ENCODE assay signal across 8 cellular contexts in genomic region chr1:100894622-100895539, GRCh38. TPM values are rescaled to one million over a fixed set of nuclear protein-coding genes. Genes with fewer than 3 reads are reported as not detected.
DNase-seq lines count a peak whose midpoint lies in the region; ATAC-seq and TF ChIP-seq lines count a peak whose summit lies in the region.

TSS of gene EXTL2 (minus strand) at chr1:100894842. CDS start at chr1:100888757, 6,085 bp downstream.

- peaks cover 76% of the 10 kb centered on the region for H3K79me2 ChIP-seq in osteoblast (ENCODE audit: insufficient read depth, low read length)

- H3K27ac ChIP-seq in osteoblast (ENCODE audit: low read depth, low read length) (peak within 1 kb of the TSS; percentile 89), thyroid gland (peak within 1 kb of the TSS; percentile 88 to 99 (median 93))

- peaks cover 38% of the 10 kb centered on the region for H3K36me3 Mint-ChIP-seq in HFFc6 (ENCODE audit: low read depth)
- peaks cover 26% of the 10 kb centered on the region for H3K36me3 Mint-ChIP-seq in activated naive CD8-positive, alpha-beta T cell treated with anti-CD3 and anti-CD28 coated beads, Interleukin-2, amount 10 ng/mL, durations not matched to agents 7 days and 5 days

- H3K4me1 ChIP-seq in osteoblast (ENCODE audit: insufficient read depth, low read length) (peaks cover 22% of the 10 kb centered on the region), thyroid gland (peaks cover 15 to 16% of the 10 kb centered on the region in 2 donors)

- no peaks in the 10 kb centered on the region for H4K20me1 ChIP-seq in osteoblast (ENCODE audit: insufficient read depth, low read length)

- WGBS in thyroid gland, 2 donors, result 0 to 1% methylated on average over 43 to 47 of the region's 47 CpGs

- H3K36me3 ChIP-seq in osteoblast (ENCODE audit: insufficient read depth, low read length), result peaks cover 21% of the 10 kb centered on the region
- H3K36me3 ChIP-seq in thyroid gland, result peaks cover 0 to 5% of the 10 kb centered on the region in 2 donors

- peak within 1 kb of the TSS; percentile 100 for H3K4me3 Mint-ChIP-seq in HFFc6
- H3K4me3 Mint-ChIP-seq in activated naive CD8-positive, alpha-beta T cell treated with anti-CD3 and anti-CD28 coated beads, Interleukin-2, amount 10 ng/mL, durations not matched to agents 7 days and 5 days, result peak within 1 kb of the TSS; percentile 100

- H3K9me3 Mint-ChIP-seq in HFFc6, result peaks cover 10% of the 10 kb centered on the region
- H3K9me3 Mint-ChIP-seq in activated naive CD8-positive, alpha-beta T cell treated with anti-CD3 and anti-CD28 coated beads, Interleukin-2, amount 10 ng/mL, durations not matched to agents 7 days and 5 days, result peaks cover 10% of the 10 kb centered on the region

- H3K4me3 ChIP-seq in NB4 (ENCODE audit: low read depth, low read length) (peak within 1 kb of the TSS; percentile 96), osteoblast (ENCODE audit: insufficient read depth, low read length) (peak within 1 kb of the TSS; percentile 96), thyroid gland (replicated peaks in 1 of 3) (peak within 1 kb of the TSS; percentile 48 to 99 (median 55))

- TF ChIP-seq POLR2A in NB4 (IDR thresholded peaks at IDR 0.05; ENCODE audit: extremely low read depth, insufficient read length) (peak; percentile 26), thyroid gland (IDR thresholded peaks at IDR 0.05) (peak in 1 of 2 donors; percentile 69)

- peak; percentile 70 for ATAC-seq in SK-N-SH treated with all-trans-retinoic acid at 6 μM for 48 hours
- peak; percentile 24 for ATAC-seq in activated naive CD8-positive, alpha-beta T cell treated with anti-CD3 and anti-CD28 coated beads, Interleukin-2, amount 10 ng/mL, durations not matched to agents 7 days and 5 days (ENCODE audit: low read depth)

- intact Hi-C loops in head of caudate nucleus (cut with DNase I) (loop anchor here (10.0 kb wide), 2 partner anchors 760 to 860 kb away; partner anchors contain the start of genes SASS6 and TRMT13), thyroid gland (cut with DNase I) (no loop called here)

- H3K27me3 ChIP-seq in osteoblast (ENCODE audit: insufficient read depth, low read length), result no peaks in the 10 kb centered on the region
- H3K27me3 ChIP-seq in thyroid gland, result no peaks in the 10 kb centered on the region

- H3K9me3 ChIP-seq in osteoblast (ENCODE audit: low read depth, low read length), result no peaks in the 10 kb centered on the region
- H3K9me3 ChIP-seq in thyroid gland, result no peaks in the 10 kb centered on the region

- DNase-seq in GM04504 (ENCODE audit: low read depth) (peak; percentile 40), HFFc6 (peak; percentile 86), NB4 (ENCODE audit: low read depth) (peak; percentile 80), head of caudate nucleus (peak; percentile 76 to 96 (median 89)), osteoblast (ENCODE audit: insufficient read length, low spot score, missing footprints) (peak; percentile 88), thyroid gland (peak; percentile 96)
- DNase-seq in activated naive CD8-positive, alpha-beta T cell treated with anti-CD3 and anti-CD28 coated beads, Interleukin-2, amount 10 ng/mL, durations not matched to agents 7 days and 5 days, result peak; percentile 55

- H3K27me3 Mint-ChIP-seq in HFFc6 (ENCODE audit: insufficient read depth), result peaks cover 8% of the 10 kb centered on the region
- no peaks in the 10 kb centered on the region for H3K27me3 Mint-ChIP-seq in activated naive CD8-positive, alpha-beta T cell treated with anti-CD3 and anti-CD28 coated beads, Interleukin-2, amount 10 ng/mL, durations not matched to agents 7 days and 5 days

- TF ChIP-seq CTCF in HFFc6 (IDR thresholded peaks at IDR 0.05), result no peak
- TF ChIP-seq CTCF in NB4 (IDR thresholded peaks at IDR 0.05; ENCODE audit: low read depth, low read length), result no peak
- TF ChIP-seq CTCF in osteoblast (IDR thresholded peaks at IDR 0.05; ENCODE audit: extremely low read depth, low read depth, low read length), result no peak
- no peak for TF ChIP-seq CTCF in thyroid gland (IDR thresholded peaks at IDR 0.05)

- H3K27ac Mint-ChIP-seq in HFFc6, result peak within 1 kb of the TSS; percentile 100
- peak within 1 kb of the TSS; percentile 99 for H3K27ac Mint-ChIP-seq in activated naive CD8-positive, alpha-beta T cell treated with anti-CD3 and anti-CD28 coated beads, Interleukin-2, amount 10 ng/mL, durations not matched to agents 7 days and 5 days

- H3K4me2 ChIP-seq in osteoblast (ENCODE audit: insufficient read depth, low read length), result peak within 1 kb of the TSS; percentile 97

- POLR2A ChIA-PET in activated naive CD8-positive, alpha-beta T cell treated with anti-CD3 and anti-CD28 coated beads, Interleukin-2, amount 10 ng/mL, durations not matched to agents 7 days and 5 days (lab: Charles Lee), result interaction anchor here (0.6 to 2.1 kb wide), 10 partner anchors 10 to 463 kb away, joined by 3 to 6 read pairs (median 4); no protein-coding TSS in a partner anchor

- peaks cover 37% of the 10 kb centered on the region for H3K4me1 Mint-ChIP-seq in HFFc6 (ENCODE audit: low read depth)
- H3K4me1 Mint-ChIP-seq in activated naive CD8-positive, alpha-beta T cell treated with anti-CD3 and anti-CD28 coated beads, Interleukin-2, amount 10 ng/mL, durations not matched to agents 7 days and 5 days, result peaks cover 31% of the 10 kb centered on the region

- H2AFZ ChIP-seq in osteoblast (ENCODE audit: low read length), result peak within 1 kb of the TSS; percentile 93

TF ChIP-seq in SK-N-SH treated with all-trans-retinoic acid at 6 μM for 48 hours, 23 proteins besides CTCF, POLR2A, EP300 and RAD21:
- TF ChIP-seq PPARA (CRISPR knock-in tag; IDR thresholded peaks at IDR 0.05; ENCODE audit: borderline replicate concordance), result no peak

RNA-seq across cellular contexts. Expression of gene EXTL2, which starts in this region (rescaled TPM):
- total RNA-seq in HFFc6 (2021; fragmentation: NEBNext Ultra II Directional; extraction: Animal tissue kit (Norgen Biotek cat#: 25700)), result 10 to 100 TPM; 17.8 to 27.1 (median 23.3) TPM
- 1 to 10 TPM; 2.8 to 3.0 TPM for total RNA-seq in activated naive CD8-positive, alpha-beta T cell treated with anti-CD3 and anti-CD28 coated beads, Interleukin-2, amount 10 ng/mL, durations not matched to agents 7 days and 5 days
- total RNA-seq in osteoblast (36.2 and 42.1 TPM in 2 replicates), thyroid gland (10 to 100 TPM; 13.9 to 17.4 (median 17.2) TPM)

Comparison
In these comparisons a context has a peak if more than half of its experiments do, and no peak if none do; other contexts are left out.
1. Peak in every context shown above with its lines: DNase-seq, ATAC-seq, H3K4me3 ChIP-seq and H3K27ac ChIP-seq.
2. DNase-seq: peak in every context shown above with its lines; median percentile 96 in thyroid gland; 89 in head of caudate nucleus; 88 in osteoblast; 86 in HFFc6; 80 in NB4; 55 in activated naive CD8-positive, alpha-beta T cell treated with anti-CD3 and anti-CD28 coated beads, Interleukin-2, amount 10 ng/mL, durations not matched to agents 7 days and 5 days; 40 in GM04504.